Comparison of ENCODE assay signal across 16 cellular contexts in the genomic region with DNA sequence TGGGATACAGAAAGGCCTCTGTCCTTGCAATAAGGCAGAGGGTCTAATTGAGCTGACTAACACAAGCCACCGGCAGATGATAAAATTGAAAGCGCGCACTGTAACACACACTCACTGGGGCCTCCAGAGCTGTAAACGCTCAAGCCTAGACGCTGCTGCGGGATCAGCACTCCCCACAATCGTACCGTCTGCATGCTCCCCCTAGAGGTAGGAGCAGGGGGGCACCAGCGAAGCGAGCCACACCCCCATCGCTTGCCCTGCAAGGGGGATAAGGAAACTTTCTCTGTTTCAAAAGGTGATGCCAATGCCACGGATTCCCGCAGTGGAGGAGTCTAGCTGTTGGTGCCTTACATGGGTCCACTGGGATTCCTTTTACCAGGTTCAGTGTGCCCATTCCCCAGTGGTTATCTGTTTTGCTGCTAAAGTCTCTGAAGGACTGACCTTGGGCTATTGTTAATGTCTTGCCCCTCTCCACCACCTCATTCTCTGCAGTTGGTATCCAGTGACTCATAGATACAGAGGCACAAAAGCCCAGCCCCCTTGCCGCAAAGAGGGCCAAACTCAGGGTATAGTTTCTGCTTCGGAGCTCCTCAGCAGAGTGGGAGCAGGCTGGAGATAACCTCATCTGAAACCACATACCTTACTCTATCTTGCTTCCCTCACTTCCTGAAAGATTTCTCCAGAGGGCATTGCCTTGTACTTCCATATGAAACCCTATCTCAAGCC.
DNase-seq lines count a peak whose midpoint lies in the region; ATAC-seq, FAIRE-seq and TF ChIP-seq lines count a peak whose summit lies in the region.
"Had no signal": no experiment of that assay in that cellular context is flagged by ENCODE, and none has a peak within 500 bp of the region (broad histone marks: within the 10 kb centered on the region; RNA-seq: fewer than 3 reads in every experiment).

No MANE protein-coding gene starts in this region.

- H2AFZ ChIP-seq in HepG2 (ENCODE audit: low read length) = no peak overlapping the region

- no peak for FAIRE-seq in HepG2 (lab: Jason Lieb, UNC)
- FAIRE-seq: A549, GM12892 had no signal

- H3K27ac ChIP-seq in HepG2 (ENCODE audit: extremely low read length, insufficient read depth, low read length) (no peak overlapping the region), right lobe of liver (no peak overlapping the region), foreskin keratinocyte (no peak overlapping the region), aorta (ENCODE audit: low read depth in 1 of 2, low read length in 2 of 2) (no peak overlapping the region)
- H3K27ac ChIP-seq: A549, skin epidermis had no signal

- POLR2A ChIA-PET in HepG2 (lab: Yijun Ruan, JAX) = no interaction called here

- no peak for TF ChIP-seq RAD21 in HepG2 (CRISPR knock-in tag; IDR thresholded peaks at IDR 0.05)

- peak; percentile 85 for ATAC-seq in HepG2
- no peak for ATAC-seq in right lobe of liver
- ATAC-seq in foreskin keratinocyte = no peak
- ATAC-seq in aorta (ENCODE audit: low FRiP score) = peak; percentile 29

- no TSS peak for BruUV-seq in HepG2 (replicated peaks; lab: Mats Ljungman, UMichigan)

- H3K79me2 ChIP-seq in HepG2 (ENCODE audit: insufficient read depth, low read length) = no peaks in the 10 kb centered on the region

- TF ChIP-seq POLR2A in HepG2 (IDR thresholded peaks at IDR 0.05; ENCODE audit: insufficient read depth in 1 of 2, low read depth in 2 of 2, low read length in 2 of 2) = no peak
- TF ChIP-seq POLR2A in right lobe of liver (IDR thresholded peaks at IDR 0.05) = no peak

- in situ Hi-C loops in HepG2 (cut with HindIII; ENCODE audit: extremely low pct_ligation_motif_present, low pct_unique_long_range_greater_than_20kb) (no loop called here), KBM-7 (cut with MboI; ENCODE audit: low pct_unique_long_range_greater_than_20kb, low sequenced_read_pairs) (no loop called here)

- CTCF ChIA-PET in HepG2 (lab: Yijun Ruan, JAX; ENCODE audit: low intra/inter-chr PET ratio, low total read pairs) = no interaction called here

- peaks cover 0 to 4% of the 10 kb centered on the region in 2 experiments; a peak in 1 of 5 replicates for H3K27me3 ChIP-seq in HepG2 (ENCODE audit: control insufficient read depth in 1 of 2, insufficient read depth in 2 of 2, low read length in 2 of 2)
- no peaks in the 10 kb centered on the region for H3K27me3 ChIP-seq in right lobe of liver
- H3K27me3 ChIP-seq in foreskin keratinocyte = no peaks in the 10 kb centered on the region
- H3K27me3 ChIP-seq in aorta (ENCODE audit: control insufficient read depth in 1 of 2, insufficient read depth in 2 of 2, low read length in 1 of 2) = no peaks in the 10 kb centered on the region

- no peaks in the 10 kb centered on the region for H3K36me3 ChIP-seq in HepG2 (replicated peaks in 1 of 2; ENCODE audit: control insufficient read depth in 1 of 2, insufficient read depth in 2 of 2, low read length in 2 of 2)
- H3K36me3 ChIP-seq in right lobe of liver = no peaks in the 10 kb centered on the region
- no peaks in the 10 kb centered on the region for H3K36me3 ChIP-seq in aorta (ENCODE audit: control insufficient read depth in 1 of 2, insufficient read depth in 2 of 2, low read length in 1 of 2)

- no peak overlapping the region for H3K4me2 ChIP-seq in HepG2 (ENCODE audit: low read depth, low read length)
- H3K4me2 ChIP-seq: A549 had no signal

- no peak overlapping the region for H3K4me3 ChIP-seq in HepG2 (replicated peaks in 1 of 3; ENCODE audit: insufficient read depth in 1 of 3, low read depth in 2 of 3, low read length in 3 of 3)
- H3K4me3 ChIP-seq in right lobe of liver = no peak overlapping the region
- no peak overlapping the region for H3K4me3 ChIP-seq in aorta (ENCODE audit: low read length in 2 of 2)
- H3K4me3 ChIP-seq: A549, skin epidermis had no signal

- TF ChIP-seq CTCF in HepG2 (CRISPR knock-in tag; IDR thresholded peaks at IDR 0.05) (peak; percentile 50), right lobe of liver (IDR thresholded peaks at IDR 0.05) (no peak), foreskin keratinocyte (conservative IDR thresholded peaks at IDR 0.05) (peak; percentile 4)

- DNase-seq in HepG2 (ENCODE audit: low spot score) = no peak
- no peak for DNase-seq in right lobe of liver
- peak; percentile 76 for DNase-seq in OCI-M1 (lab: John Stamatoyannopoulos, UW)
- DNase-seq in foreskin keratinocyte = no peak
- DNase-seq in aorta = no peak
- DNase-seq in NCI-H2029 (lab: John Stamatoyannopoulos, UW) = no peak
- DNase-seq in KBM-7 = no peak
- DNase-seq in T-helper 9 cell = no peak
- DNase-seq: activated CD4-positive, CD25-positive, alpha-beta regulatory T cell; central memory CD4-positive, alpha-beta T cell; Kasumi-1; NCI-H1694 treated with DMSO at 0.1 percent for 48 hours; occipital lobe had no signal

- no peaks in the 10 kb centered on the region for H4K20me1 ChIP-seq in HepG2 (ENCODE audit: insufficient read depth, low read length)

- no peaks in the 10 kb centered on the region for H3K4me1 ChIP-seq in HepG2 (ENCODE audit: insufficient read depth, low read length)
- H3K4me1 ChIP-seq in right lobe of liver = no peaks in the 10 kb centered on the region
- H3K4me1 ChIP-seq in foreskin keratinocyte = no peaks in the 10 kb centered on the region
- H3K4me1 ChIP-seq in aorta (ENCODE audit: control insufficient read depth in 1 of 2, insufficient read depth in 2 of 2, low read length in 2 of 2) = no peaks in the 10 kb centered on the region
- H3K4me1 ChIP-seq: A549 had no signal

- TF ChIP-seq EP300 in HepG2 (IDR thresholded peaks at IDR 0.05; ENCODE audit: low read depth in 2 of 2, low read length in 2 of 2) = no peak
- TF ChIP-seq EP300 in HepG2 (CRISPR knock-in tag; IDR thresholded peaks at IDR 0.05; ENCODE audit: borderline replicate concordance) = no peak

- H3K9me3 ChIP-seq in HepG2 (ENCODE audit: low read length) (no peaks in the 10 kb centered on the region), right lobe of liver (no peaks in the 10 kb centered on the region), aorta (ENCODE audit: control insufficient read depth, low read length) (no peaks in the 10 kb centered on the region)
- H3K9me3 ChIP-seq: A549 had no signal

- 65% methylated on average over 14 of the region's 15 CpGs for WGBS in HepG2 (ENCODE audit: low lambda C conversion rate)
- WGBS in right lobe of liver (ENCODE audit: insufficient coverage, low coverage, low lambda C conversion rate, missing lambda C conversion rate) = 84% methylated on average over 10 of the region's 15 CpGs
- WGBS in aorta, 2 donors = 59 to 71% methylated on average over 15 of the region's 15 CpGs

- no peak overlapping the region for H3K9ac ChIP-seq in HepG2 (ENCODE audit: insufficient read depth, low read depth, low read length)

- intact Hi-C loops in HepG2 (cut with micrococcal nuclease; ENCODE audit: unreplicated experiment) = no loop called here
- intact Hi-C loops in right lobe of liver (cut with DNase I) = no loop called here
- intact Hi-C loops in aorta (cut with DNase I) = no loop called here

TF ChIP-seq in HepG2, 621 proteins besides CTCF, POLR2A, EP300 and RAD21:
- TF ChIP-seq ZNF350 (CRISPR knock-in tag; IDR thresholded peaks at IDR 0.05; ENCODE audit: borderline replicate concordance, low read depth) = no peak
- TF ChIP-seq MYC (CRISPR knock-in tag; IDR thresholded peaks at IDR 0.05; ENCODE audit: borderline replicate concordance) = no peak
- peak; percentile 33; the same call in 1 of the 2 replicates for TF ChIP-seq STAG1 (CRISPR knock-in tag; IDR thresholded peaks at IDR 0.05)
- no peak for TF ChIP-seq KLF15 (CRISPR knock-in tag; IDR thresholded peaks at IDR 0.05; ENCODE audit: borderline replicate concordance)
- TF ChIP-seq ZNF430 (CRISPR knock-in tag; IDR thresholded peaks at IDR 0.05) = no peak
- no peak for TF ChIP-seq DPF2 (CRISPR knock-in tag; IDR thresholded peaks at IDR 0.05; ENCODE audit: borderline replicate concordance, low read depth)
- TF ChIP-seq NFRKB (IDR thresholded peaks at IDR 0.05) = no peak
- no peak for TF ChIP-seq ZFX (CRISPR knock-in tag; IDR thresholded peaks at IDR 0.05; ENCODE audit: low read depth)

Comparison
In these comparisons a context has a peak if more than half of its experiments do, and no peak if none do; other contexts are left out.
1. ATAC-seq: peak in HepG2 (single experiment) and aorta (single experiment); none in right lobe of liver (0 of 4) and foreskin keratinocyte (single experiment).
2. CTCF ChIP-seq: peak in HepG2 (single experiment) and foreskin keratinocyte (single experiment); none in right lobe of liver (0 of 4).